Comparison of ENCODE assay signal across 8 cellular contexts in genomic region chr19:14283813-14284520, GRCh38.
DNase-seq lines count a peak whose midpoint lies in the region; ATAC-seq and FAIRE-seq lines count a peak whose summit lies in the region.
"Not testable (repeated sequence)": the region's sequence is repeated elsewhere in the genome, so short reads cannot be mapped to it uniquely, and the experiment has no call there.

No MANE protein-coding gene starts in this region.

- POLR2A ChIA-PET in activated naive CD8-positive, alpha-beta T cell treated with anti-CD3 and anti-CD28 coated beads, Interleukin-2, amount 10 ng/mL, durations not matched to agents 7 days and 5 days (lab: Charles Lee) = not testable (repeated sequence)

- not testable (repeated sequence) for H3K27me3 Mint-ChIP-seq in activated naive CD8-positive, alpha-beta T cell treated with anti-CD3 and anti-CD28 coated beads, Interleukin-2, amount 10 ng/mL, durations not matched to agents 7 days and 5 days; natural killer cell treated with Interleukin-12 subunit alpha and Interleukin-12 subunit beta and Interleukin-15 and Interleukin-18, amount 100 ng/mL, for 72 hours

- H3K27ac Mint-ChIP-seq in activated naive CD8-positive, alpha-beta T cell treated with anti-CD3 and anti-CD28 coated beads, Interleukin-2, amount 10 ng/mL, durations not matched to agents 7 days and 5 days = peak overlapping the region; percentile 81
- peak overlapping the region in 1 of 2 donors; percentile 29 for H3K27ac Mint-ChIP-seq in natural killer cell treated with Interleukin-12 subunit alpha and Interleukin-12 subunit beta and Interleukin-15 and Interleukin-18, amount 100 ng/mL, for 72 hours

- peak; percentile 48 for FAIRE-seq in A204.1 (lab: Jason Lieb, UNC)

- peak overlapping the region; percentile 59 for H3K4me3 Mint-ChIP-seq in activated naive CD8-positive, alpha-beta T cell treated with anti-CD3 and anti-CD28 coated beads, Interleukin-2, amount 10 ng/mL, durations not matched to agents 7 days and 5 days
- H3K4me3 Mint-ChIP-seq in natural killer cell treated with Interleukin-12 subunit alpha and Interleukin-12 subunit beta and Interleukin-15 and Interleukin-18, amount 100 ng/mL, for 72 hours = peak overlapping the region; percentile 43

- not testable (repeated sequence) for H3K36me3 Mint-ChIP-seq in activated naive CD8-positive, alpha-beta T cell treated with anti-CD3 and anti-CD28 coated beads, Interleukin-2, amount 10 ng/mL, durations not matched to agents 7 days and 5 days; natural killer cell treated with Interleukin-12 subunit alpha and Interleukin-12 subunit beta and Interleukin-15 and Interleukin-18, amount 100 ng/mL, for 72 hours

- H3K9me3 Mint-ChIP-seq in activated naive CD8-positive, alpha-beta T cell treated with anti-CD3 and anti-CD28 coated beads, Interleukin-2, amount 10 ng/mL, durations not matched to agents 7 days and 5 days; natural killer cell treated with Interleukin-12 subunit alpha and Interleukin-12 subunit beta and Interleukin-15 and Interleukin-18, amount 100 ng/mL, for 72 hours: not testable (repeated sequence)

- ATAC-seq in GM18502 (IDR thresholded peaks at IDR 0.05; ENCODE audit: poor library complexity, unreplicated experiment) (peak; percentile 63), GM21723 (IDR thresholded peaks at IDR 0.05; ENCODE audit: unreplicated experiment) (peak; percentile 85), HG03432 (IDR thresholded peaks at IDR 0.05; ENCODE audit: unreplicated experiment) (peak; percentile 69)
- peak; percentile 95 for ATAC-seq in activated naive CD8-positive, alpha-beta T cell treated with anti-CD3 and anti-CD28 coated beads, Interleukin-2, amount 10 ng/mL, durations not matched to agents 7 days and 5 days (ENCODE audit: low read depth)
- peak; percentile 97 to 99 for ATAC-seq in natural killer cell treated with Interleukin-12 subunit alpha and Interleukin-12 subunit beta and Interleukin-15 and Interleukin-18, amount 100 ng/mL, for 72 hours

- peaks cover 17% of the 10 kb centered on the region for H3K4me1 Mint-ChIP-seq in activated naive CD8-positive, alpha-beta T cell treated with anti-CD3 and anti-CD28 coated beads, Interleukin-2, amount 10 ng/mL, durations not matched to agents 7 days and 5 days
- peaks cover 12 to 25% of the 10 kb centered on the region in 2 donors for H3K4me1 Mint-ChIP-seq in natural killer cell treated with Interleukin-12 subunit alpha and Interleukin-12 subunit beta and Interleukin-15 and Interleukin-18, amount 100 ng/mL, for 72 hours (ENCODE audit: low read depth in 2 of 2)

- DNase-seq in RPMI8226 = peak; percentile 60
- peak; percentile 42 for DNase-seq in activated naive CD8-positive, alpha-beta T cell treated with anti-CD3 and anti-CD28 coated beads, Interleukin-2, amount 10 ng/mL, durations not matched to agents 7 days and 5 days
- DNase-seq in fibroblast of the conjunctiva (ENCODE audit: low read depth) = peak; percentile 43
- DNase-seq in natural killer cell treated with Interleukin-12 subunit alpha and Interleukin-12 subunit beta and Interleukin-15 and Interleukin-18, amount 100 ng/mL, for 72 hours (ENCODE audit: low spot score) = peak; percentile 66

Comparison
In these comparisons a context has a peak if more than half of its experiments do, and no peak if none do; other contexts are left out.
1. Peak in every context shown above with its lines: DNase-seq and ATAC-seq.